Comparison of ENCODE assay signal across 20 cellular contexts in the genomic region with DNA sequence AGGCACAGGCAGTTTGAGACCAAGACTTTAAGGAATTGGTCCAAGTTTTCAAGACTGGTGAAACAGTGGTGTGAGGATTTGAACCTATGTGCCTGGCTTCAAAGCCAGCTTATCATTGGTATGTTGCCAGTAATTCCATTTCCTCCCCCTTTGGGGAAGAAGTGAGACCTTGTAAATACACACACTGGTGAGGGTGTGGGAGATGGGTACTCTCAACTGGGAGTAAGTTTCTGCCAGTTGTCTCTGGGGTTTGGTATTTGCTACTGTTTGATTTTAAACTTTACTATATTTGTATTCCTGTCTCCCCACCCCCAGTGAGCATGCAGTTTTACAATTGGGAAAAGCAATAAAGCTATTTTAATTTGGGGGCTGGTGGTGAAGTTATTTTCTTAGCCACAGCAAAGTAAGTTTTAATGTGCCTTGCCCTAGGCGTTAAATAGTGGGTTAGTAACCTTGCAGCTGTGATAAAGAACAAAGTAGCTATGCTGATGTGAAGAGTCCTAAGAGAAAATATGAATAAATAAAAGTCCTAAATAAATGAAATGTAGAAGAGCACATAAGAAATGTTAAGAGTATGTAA.
"Had no signal": no experiment of that assay in that cellular context is flagged by ENCODE, and none has a peak within 500 bp of the region (broad histone marks: within the 10 kb centered on the region; RNA-seq: fewer than 3 reads in every experiment).

No MANE protein-coding gene starts in this region.

- H3K27me3 ChIP-seq: gastroesophageal sphincter, sigmoid colon, testis, vagina had no signal

- FAIRE-seq: bronchial epithelial cell, islet of Langerhans had no signal

- ATAC-seq: activated T-cell treated with anti-CD3 and anti-CD28 coated beads, Interleukin-2, amount 50 U/mL, for 4 hours; gastroesophageal sphincter; T-helper 17 cell had no signal

- H3K9me3 ChIP-seq: testis had no signal

- H3K4me3 ChIP-seq: gastroesophageal sphincter, sigmoid colon, testis, vagina had no signal

- H3K27ac ChIP-seq: epithelial cell of prostate, gastroesophageal sphincter, sigmoid colon, testis, vagina had no signal

- DNase-seq: activated CD4-positive, alpha-beta T cell treated with anti-CD3 and anti-CD28 coated beads, Interleukin-2, amount 10 ng/mL, durations not matched to agents 7 days and 5 days; activated effector memory CD4-positive, alpha-beta T cell treated with Interleukin-2 at 50 U/mL for 16 hours; activated naive CD4-positive, alpha-beta T cell treated with anti-CD3 and anti-CD28 coated beads for 36 hours; activated naive CD8-positive, alpha-beta T cell treated with anti-CD3 and anti-CD28 coated beads, Interleukin-2, amount 10 ng/mL, durations not matched to agents 7 days and 5 days; activated T-cell treated with anti-CD3 and anti-CD28 coated beads, Interleukin-2, amount 50 U/mL, for 4 hours; amniotic stem cell; head of caudate nucleus; hypothalamus; nucleus accumbens; posterior cingulate gyrus; sigmoid colon; stimulated activated CD4-positive, alpha-beta T cell treated with anti-CD3 and anti-CD28 coated beads, Interleukin-4, amount 100 ng/mL, for 1 hour; stimulated activated naive CD4-positive, alpha-beta T cell; T-helper 17 cell; testis had no signal

- H3K4me1 ChIP-seq: testis had no signal

- H3K36me3 ChIP-seq: gastroesophageal sphincter, sigmoid colon, vagina had no signal
